ENCODE assay signal across 8 cellular contexts in the genomic region with DNA sequence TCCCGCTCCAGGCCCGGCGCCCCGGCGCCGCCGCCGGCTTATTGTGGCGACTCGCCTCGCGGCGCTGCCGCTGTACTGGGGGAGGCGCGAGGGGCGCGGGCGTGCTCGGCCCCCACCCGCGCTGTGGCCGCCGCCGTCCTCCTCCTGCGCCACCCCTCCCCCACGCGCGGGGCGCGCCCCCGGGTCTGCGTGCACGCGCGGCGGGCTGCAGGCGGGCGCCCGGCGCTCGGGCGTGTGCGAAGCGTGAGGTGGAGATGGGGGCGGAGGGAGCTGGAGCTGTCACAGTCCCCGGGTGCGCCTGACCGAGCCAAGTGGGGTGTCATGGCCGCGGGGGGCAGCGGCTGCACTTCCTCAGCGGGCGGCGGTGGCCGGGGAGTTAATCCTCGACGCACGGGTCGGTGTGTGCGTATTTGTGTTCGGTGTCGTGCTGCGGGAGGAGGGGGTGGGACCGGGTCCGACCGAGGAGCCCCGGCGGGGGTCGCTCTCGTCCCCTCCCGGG. TPM values are rescaled to one million over a fixed set of nuclear protein-coding genes. Genes with fewer than 3 reads are reported as not detected.
DNase-seq lines count a peak whose midpoint lies in the region; ATAC-seq and TF ChIP-seq lines count a peak whose summit lies in the region.

No MANE protein-coding gene starts in this region.

- TF ChIP-seq CTCF in SK-N-SH (IDR thresholded peaks at IDR 0.05) (no peak; the same call in 1 of the 2 replicates), ovary (IDR thresholded peaks at IDR 0.05) (no peak), thoracic aorta (IDR thresholded peaks at IDR 0.05) (no peak)

- H3K27ac ChIP-seq in SK-N-SH (ENCODE audit: low read depth in 2 of 2, low read length in 1 of 2) (peak overlapping the region; percentile 89 to 95; a peak in 3 of 4 replicates), ovary (peak overlapping the region; percentile 87 to 98), thoracic aorta (peak overlapping the region; percentile 74 to 76)

- WGBS in SK-N-SH (ENCODE audit: low lambda C conversion rate): no CpG with 5 or more reads among the region's 72 CpGs
- 0% methylated on average over 36 to 72 of the region's 72 CpGs for WGBS in ovary, 3 donors

- H2AFZ ChIP-seq in SK-N-SH (ENCODE audit: low read depth): no peak overlapping the region

- H3K9me3 ChIP-seq in SK-N-SH (no peaks in the 10 kb centered on the region), ovary (no peaks in the 10 kb centered on the region), thoracic aorta (no peaks in the 10 kb centered on the region)

- POLR2A ChIA-PET in SK-N-SH (lab: Yijun Ruan, JAX): interaction anchor here (1.2 kb wide), 1 partner anchor 245 kb away, joined by 4 read pairs; no protein-coding TSS in a partner anchor

- no peak for TF ChIP-seq RAD21 in SK-N-SH (IDR thresholded peaks at IDR 0.05; ENCODE audit: low read length)

- intact Hi-C loops in Right ventricle myocardium inferior (cut with DNase I): loop anchor here (2.0 to 5.0 kb wide), 4 partner anchors 80 to 460 kb away; no protein-coding TSS in a partner anchor
- intact Hi-C loops in ovary (cut with DNase I): loop anchor here in 1 of 4 donors (10.0 kb wide), 1 partner anchor 202 kb away; no protein-coding TSS in a partner anchor

- CTCF ChIA-PET in SK-N-SH (lab: Yijun Ruan, JAX): interaction anchor here (0.9 to 1.6 kb wide), 3 partner anchors 76 to 203 kb away, joined by 3 read pairs; no protein-coding TSS in a partner anchor

- TF ChIP-seq EP300 in SK-N-SH (IDR thresholded peaks at IDR 0.05; ENCODE audit: borderline replicate concordance in 1 of 2, low read depth in 1 of 2, low read length in 1 of 2): no peak
- no peak for TF ChIP-seq EP300 in ovary (IDR thresholded peaks at IDR 0.05)

- H3K4me3 Mint-ChIP-seq in IgD-negative memory B cell: peak overlapping the region; percentile 87 to 94 (median 92)

- H3K27me3 ChIP-seq in SK-N-SH (ENCODE audit: insufficient read depth) (no peaks in the 10 kb centered on the region), ovary (no peaks in the 10 kb centered on the region), thoracic aorta (replicated peaks; ENCODE audit: insufficient read depth) (no peaks in the 10 kb centered on the region)

- H3K4me1 ChIP-seq in SK-N-SH (ENCODE audit: control insufficient read depth in 1 of 2, insufficient read depth in 2 of 2, low read depth in 1 of 2, low read length in 1 of 2) (peaks cover 14 to 15% of the 10 kb centered on the region in 2 experiments; a peak in 3 of 4 replicates), ovary (ENCODE audit: insufficient read depth) (peaks cover 5% of the 10 kb centered on the region), thoracic aorta (ENCODE audit: control insufficient read depth in 1 of 2, low read depth in 2 of 2) (peaks cover 19 to 39% of the 10 kb centered on the region in 2 donors)

- TF ChIP-seq POLR2A in ovary (IDR thresholded peaks at IDR 0.05): no peak

- H3K27me3 Mint-ChIP-seq in IgD-negative memory B cell: no peaks in the 10 kb centered on the region

- H3K36me3 ChIP-seq in SK-N-SH (replicated peaks in 1 of 2; ENCODE audit: control insufficient read depth in 1 of 2, insufficient read depth in 2 of 2, low read length in 1 of 2) (no peaks in the 10 kb centered on the region), ovary (no peaks in the 10 kb centered on the region), thoracic aorta (no peaks in the 10 kb centered on the region)

- peak overlapping the region; percentile 93 to 99 (median 98) for H3K27ac Mint-ChIP-seq in IgD-negative memory B cell
- peak overlapping the region; percentile 84 to 89 for H3K27ac Mint-ChIP-seq in activated naive CD4-positive, alpha-beta T cell treated with anti-CD3 and anti-CD28 coated beads, Interleukin-2, amount 50 U/mL, for 72 hours

- peak overlapping the region; percentile 97 for H3K4me2 ChIP-seq in SK-N-SH

- H4K20me1 ChIP-seq in SK-N-SH (ENCODE audit: insufficient read depth): peaks cover 46% of the 10 kb centered on the region

- peak; percentile 79 for DNase-seq in EH (ENCODE audit: low read depth)
- peak; percentile 95 for DNase-seq in SK-N-SH
- peak; percentile 87 to 91 for DNase-seq in activated naive CD4-positive, alpha-beta T cell treated with anti-CD3 and anti-CD28 coated beads, Interleukin-2, amount 50 U/mL, for 72 hours (ENCODE audit: low spot score in 2 of 2)
- peak; percentile 94 for DNase-seq in Right ventricle myocardium inferior (ENCODE audit: missing footprints)
- DNase-seq in ovary: peak in 4 of 5 donors; percentile 81 to 91 (median 86)
- peak; percentile 47 for DNase-seq in thoracic aorta (ENCODE audit: low spot score)

- peak overlapping the region; percentile 77 for H3K9ac ChIP-seq in SK-N-SH

- ATAC-seq in GM21529 (IDR thresholded peaks at IDR 0.05; ENCODE audit: unreplicated experiment): peak; percentile 58
- ATAC-seq in activated naive CD4-positive, alpha-beta T cell treated with anti-CD3 and anti-CD28 coated beads, Interleukin-2, amount 50 U/mL, for 72 hours: peak; percentile 74 to 75
- peak; percentile 76 for ATAC-seq in Right ventricle myocardium inferior
- ATAC-seq in thoracic aorta (ENCODE audit: insufficient number of reproducible peaks, low FRiP score, low read depth): peak; percentile 14

- peaks cover 50% of the 10 kb centered on the region for H3K79me2 ChIP-seq in SK-N-SH (ENCODE audit: insufficient read depth)

- peaks cover 27% of the 10 kb centered on the region for H3F3A ChIP-seq in SK-N-SH (replicated peaks; ENCODE audit: insufficient read depth)

- H3K9me3 Mint-ChIP-seq in IgD-negative memory B cell: no peaks in the 10 kb centered on the region
- H3K9me3 Mint-ChIP-seq in activated naive CD4-positive, alpha-beta T cell treated with anti-CD3 and anti-CD28 coated beads, Interleukin-2, amount 50 U/mL, for 72 hours: no peaks in the 10 kb centered on the region

- H3K36me3 Mint-ChIP-seq in IgD-negative memory B cell: no peaks in the 10 kb centered on the region
- peaks cover 6 to 9% of the 10 kb centered on the region in 2 donors for H3K36me3 Mint-ChIP-seq in activated naive CD4-positive, alpha-beta T cell treated with anti-CD3 and anti-CD28 coated beads, Interleukin-2, amount 50 U/mL, for 72 hours

- H3K4me3 ChIP-seq in SK-N-SH (ENCODE audit: low read depth in 2 of 2, low read length in 1 of 2): peak overlapping the region; percentile 89 to 92
- H3K4me3 ChIP-seq in ovary: peak overlapping the region; percentile 68
- H3K4me3 ChIP-seq in thoracic aorta: peak overlapping the region; percentile 92

- H3K4me1 Mint-ChIP-seq in IgD-negative memory B cell: peaks cover 40 to 44% (median 40%) of the 10 kb centered on the region in 3 donors

- no peaks in the 10 kb centered on the region for H3K9me2 ChIP-seq in SK-N-SH

TF ChIP-seq in SK-N-SH, 30 proteins besides CTCF, POLR2A, EP300 and RAD21:
- TF ChIP-seq RXRA (IDR thresholded peaks at IDR 0.05; ENCODE audit: borderline replicate concordance, low read depth): no peak
- TF ChIP-seq YY1 (IDR thresholded peaks at IDR 0.05; ENCODE audit: low read depth): peak; percentile 54; the same call in 1 of the 2 replicates
- peak; percentile 87 for TF ChIP-seq MXI1 (IDR thresholded peaks at IDR 0.05; ENCODE audit: low read depth, low read length)
- no peak for TF ChIP-seq SMC3 (IDR thresholded peaks at IDR 0.05; ENCODE audit: low read depth, low read length)

RNA-seq across cellular contexts. Expression of gene LCOR, which starts 0.7 kb away (rescaled TPM):
- polyA plus RNA-seq in IgD-negative memory B cell: 19.8 TPM
- 1.9 and 2.6 TPM in 2 replicates for polyA plus RNA-seq in SK-N-SH (2012; rRNA removed)
- polyA plus RNA-seq in SK-N-SH (2012; cell fraction: cytosol; rRNA removed): 2.4 and 2.6 TPM in 2 replicates
- polyA plus RNA-seq in SK-N-SH (2012; cell fraction: nucleus; rRNA removed): 3.3 and 4.4 TPM in 2 replicates
- total RNA-seq in activated naive CD4-positive, alpha-beta T cell treated with anti-CD3 and anti-CD28 coated beads, Interleukin-2, amount 50 U/mL, for 72 hours: 10 to 100 TPM; 27.1 to 30.0 TPM
- total RNA-seq in Right ventricle myocardium inferior: 21.7 TPM
- 10 to 100 TPM; 22.5 to 44.9 (median 37.7) TPM for total RNA-seq in ovary
- 1 to 10 TPM; 4.0 to 9.2 TPM for polyA plus RNA-seq in ovary
- total RNA-seq in thoracic aorta: 10 to 100 TPM; 18.3 to 23.3 TPM

Comparison
In these comparisons a context has a peak if more than half of its experiments do, and no peak if none do; other contexts are left out.
1. Peak in every context shown above with its lines: DNase-seq, ATAC-seq, H3K4me3 ChIP-seq and H3K27ac ChIP-seq.
2. ATAC-seq: peak in every context shown above with its lines; median percentile 76 in Right ventricle myocardium inferior; 74 in activated naive CD4-positive, alpha-beta T cell treated with anti-CD3 and anti-CD28 coated beads, Interleukin-2, amount 50 U/mL, for 72 hours; 58 in GM21529; 14 in thoracic aorta.